In the genomic region with DNA sequence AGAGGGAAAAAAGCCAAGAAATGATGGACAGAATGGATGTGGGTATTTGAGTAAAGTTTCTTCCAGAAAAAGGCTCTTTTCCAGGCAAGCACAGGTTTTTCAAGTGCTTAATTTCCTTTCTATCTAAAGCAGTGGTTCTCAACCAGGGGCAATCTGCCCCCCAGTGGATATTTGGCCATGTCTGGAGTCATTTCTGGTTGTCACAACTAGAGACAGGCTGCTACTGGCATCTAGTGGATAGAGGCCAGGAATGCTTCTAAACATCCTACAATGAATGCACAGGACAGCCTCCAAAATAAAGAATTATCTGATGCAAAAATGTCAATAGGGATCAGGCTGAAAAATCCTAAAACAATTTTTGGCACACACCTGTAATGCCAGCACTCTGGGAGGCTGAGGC, we compare ENCODE assay signal across 11 cellular contexts. TPM values are rescaled to one million over a fixed set of nuclear protein-coding genes. Genes with fewer than 3 reads are reported as not detected.
DNase-seq lines count a peak whose midpoint lies in the region; ATAC-seq and TF ChIP-seq lines count a peak whose summit lies in the region.
"Had no signal": no experiment of that assay in that cellular context is flagged by ENCODE, and none has a peak within 500 bp of the region (broad histone marks: within the 10 kb centered on the region; RNA-seq: fewer than 3 reads in every experiment).

No MANE protein-coding gene starts in this region.

- H3K27ac ChIP-seq in lower lobe of right lung (no peak overlapping the region), trophoblast cell (ENCODE audit: low read depth, low read length) (no peak overlapping the region), mesenchymal stem cell (ENCODE audit: low read length, poor library complexity, severe bottlenecking) (no peak overlapping the region)

- H2AFZ ChIP-seq in trophoblast cell (ENCODE audit: insufficient read depth, low read length, poor library complexity), result no peak overlapping the region
- no peak overlapping the region for H2AFZ ChIP-seq in mesenchymal stem cell (ENCODE audit: low read depth, low read length)

- H3K4me1 ChIP-seq in lower lobe of right lung, result peaks cover 24% of the 10 kb centered on the region
- no peaks in the 10 kb centered on the region for H3K4me1 ChIP-seq in trophoblast cell (ENCODE audit: control insufficient read depth in 1 of 2, insufficient read depth in 2 of 2, low read length in 2 of 2)
- no peaks in the 10 kb centered on the region for H3K4me1 ChIP-seq in mesenchymal stem cell (ENCODE audit: control insufficient read depth, insufficient read depth, low read depth, low read length)

- H3K4me1 Mint-ChIP-seq in activated CD4-positive, alpha-beta T cell treated with anti-CD3 and anti-CD28 coated beads, Interleukin-2, amount 10 ng/mL, durations not matched to agents 24 days and 14 days, result peaks cover 35% of the 10 kb centered on the region
- peaks cover 32% of the 10 kb centered on the region for H3K4me1 Mint-ChIP-seq in T-helper 2 cell treated with Interferon-gamma antibody and Interleukin-4, amounts not matched to agents 5 μg/mL and 100 μg/mL, for 36 hours (ENCODE audit: low read depth)
- H3K4me1 Mint-ChIP-seq: mesothelial cell of epicardium had no signal

- H2BK120ac ChIP-seq in trophoblast cell (ENCODE audit: insufficient read depth, low read length, poor library complexity), result no peak overlapping the region
- no peak overlapping the region for H2BK120ac ChIP-seq in mesenchymal stem cell (ENCODE audit: low read depth, low read length)

- no peaks in the 10 kb centered on the region for H3K27me3 ChIP-seq in lower lobe of right lung (ENCODE audit: low read depth)
- no peaks in the 10 kb centered on the region for H3K27me3 ChIP-seq in trophoblast cell (ENCODE audit: insufficient read depth, low read length)
- no peaks in the 10 kb centered on the region for H3K27me3 ChIP-seq in mesenchymal stem cell (ENCODE audit: control insufficient read depth in 1 of 2, insufficient read depth in 1 of 2, low read length in 2 of 2)
- H3K27me3 ChIP-seq: BLaER1 treated with 17β-estradiol and CSF1 and Interleukin-3, amounts not matched to agents 10 nM and 100 nM had no signal

- no peak overlapping the region for H3K27ac Mint-ChIP-seq in activated CD4-positive, alpha-beta T cell treated with anti-CD3 and anti-CD28 coated beads, Interleukin-2, amount 10 ng/mL, durations not matched to agents 24 days and 14 days
- peak overlapping the region; percentile 49 for H3K27ac Mint-ChIP-seq in T-helper 2 cell treated with Interferon-gamma antibody and Interleukin-4, amounts not matched to agents 5 μg/mL and 100 μg/mL, for 36 hours
- H3K27ac Mint-ChIP-seq: mesothelial cell of epicardium had no signal

- H4K8ac ChIP-seq in trophoblast cell (ENCODE audit: low read depth, low read length) (no peak overlapping the region), mesenchymal stem cell (ENCODE audit: low read length) (no peak overlapping the region)

- H3K14ac ChIP-seq in trophoblast cell (ENCODE audit: low read length), result no peak overlapping the region
- H3K14ac ChIP-seq in mesenchymal stem cell (ENCODE audit: low read length in 2 of 2), result no peak overlapping the region

- H3K79me1 ChIP-seq in trophoblast cell (ENCODE audit: low read length) (no peaks in the 10 kb centered on the region), mesenchymal stem cell (replicated peaks; ENCODE audit: low read length, poor library complexity, severe bottlenecking) (peaks cover 12% of the 10 kb centered on the region)

- H3K4me3 ChIP-seq in Jurkat, Clone E6-1 (ENCODE audit: low read length), result no peak overlapping the region
- H3K4me3 ChIP-seq in lower lobe of right lung (no peak overlapping the region), trophoblast cell (ENCODE audit: low read depth, low read length) (no peak overlapping the region), mesenchymal stem cell (ENCODE audit: insufficient read depth in 1 of 2, low read depth in 1 of 2, low read length in 2 of 2) (no peak overlapping the region)
- H3K4me3 ChIP-seq: BLaER1 treated with 17β-estradiol and CSF1 and Interleukin-3, amounts not matched to agents 10 nM and 100 nM had no signal

- H3K9ac ChIP-seq in trophoblast cell (ENCODE audit: low read length) (no peak overlapping the region), mesenchymal stem cell (ENCODE audit: low read length) (no peak overlapping the region)

- H3K36me3 ChIP-seq in lower lobe of right lung, result peaks cover 97% of the 10 kb centered on the region
- H3K36me3 ChIP-seq in trophoblast cell (ENCODE audit: control insufficient read depth in 1 of 2, insufficient read depth in 2 of 2, low read length in 2 of 2), result peaks cover 11 to 15% of the 10 kb centered on the region in 2 experiments
- H3K36me3 ChIP-seq in mesenchymal stem cell (ENCODE audit: control insufficient read depth in 1 of 2, insufficient read depth in 2 of 2, low read depth in 1 of 2, low read length in 2 of 2), result peaks cover 36 to 94% of the 10 kb centered on the region in 2 experiments

- H3K27me3 Mint-ChIP-seq in activated CD4-positive, alpha-beta T cell treated with anti-CD3 and anti-CD28 coated beads, Interleukin-2, amount 10 ng/mL, durations not matched to agents 24 days and 14 days, result no peaks in the 10 kb centered on the region
- H3K27me3 Mint-ChIP-seq in T-helper 2 cell treated with Interferon-gamma antibody and Interleukin-4, amounts not matched to agents 5 μg/mL and 100 μg/mL, for 36 hours (ENCODE audit: low read depth), result no peaks in the 10 kb centered on the region
- H3K27me3 Mint-ChIP-seq: IgD-negative memory B cell had no signal

- H3K9me3 ChIP-seq in lower lobe of right lung (no peaks in the 10 kb centered on the region), trophoblast cell (ENCODE audit: insufficient read depth, low read depth, low read length) (no peaks in the 10 kb centered on the region), mesenchymal stem cell (ENCODE audit: control insufficient read depth, low read length) (no peaks in the 10 kb centered on the region)
- H3K9me3 ChIP-seq: BLaER1 treated with 17β-estradiol and CSF1 and Interleukin-3, amounts not matched to agents 10 nM and 100 nM had no signal

- no peak overlapping the region for H2BK12ac ChIP-seq in trophoblast cell (ENCODE audit: low read length)
- H2BK12ac ChIP-seq in mesenchymal stem cell (ENCODE audit: low read length in 2 of 2), result no peak overlapping the region

- DNase-seq in activated CD4-positive, alpha-beta T cell treated with anti-CD3 and anti-CD28 coated beads, Interleukin-2, amount 10 ng/mL, durations not matched to agents 24 days and 14 days, result peak; percentile 80
- no peak for DNase-seq in activated CD4-positive, alpha-beta T cell treated with anti-CD3 and anti-CD28 coated beads for 1 hour
- DNase-seq in Jurkat, Clone E6-1 (ENCODE audit: low read depth, low spot score), result peak; percentile 29
- DNase-seq in T-helper 2 cell treated with Interferon-gamma antibody and Interleukin-4, amounts not matched to agents 5 μg/mL and 100 μg/mL, for 36 hours (ENCODE audit: low spot score), result no peak
- DNase-seq in lower lobe of right lung (no peak), trophoblast cell (no peak), A172 (ENCODE audit: low spot score) (no peak), mesenchymal stem cell (no peak)

- no peak overlapping the region for H4K91ac ChIP-seq in trophoblast cell (ENCODE audit: low read depth, low read length)
- H4K91ac ChIP-seq in mesenchymal stem cell (ENCODE audit: low read length), result no peak overlapping the region

- H3K4ac ChIP-seq in trophoblast cell (ENCODE audit: low read depth, low read length) (no peak overlapping the region), mesenchymal stem cell (ENCODE audit: low read depth in 1 of 2, low read length in 2 of 2) (no peak overlapping the region)

- H3K4me3 Mint-ChIP-seq in activated CD4-positive, alpha-beta T cell treated with anti-CD3 and anti-CD28 coated beads, Interleukin-2, amount 10 ng/mL, durations not matched to agents 24 days and 14 days, result no peak overlapping the region
- H3K4me3 Mint-ChIP-seq in T-helper 2 cell treated with Interferon-gamma antibody and Interleukin-4, amounts not matched to agents 5 μg/mL and 100 μg/mL, for 36 hours, result no peak overlapping the region
- H3K4me3 Mint-ChIP-seq: IgD-negative memory B cell, mesothelial cell of epicardium had no signal

- H2AK5ac ChIP-seq in trophoblast cell (ENCODE audit: low read length), result no peak overlapping the region
- no peak overlapping the region for H2AK5ac ChIP-seq in mesenchymal stem cell (ENCODE audit: low read length, severe bottlenecking)

- intact Hi-C loops in activated CD4-positive, alpha-beta T cell treated with anti-CD3 and anti-CD28 coated beads, Interleukin-2, amount 10 ng/mL, durations not matched to agents 24 days and 14 days (cut with micrococcal nuclease), result loop anchor here (2.0 kb wide), 1 partner anchor 43 kb away; a partner anchor contains a TSS
- intact Hi-C loops in lower lobe of right lung (cut with DNase I), result no loop called here

- H2BK5ac ChIP-seq in trophoblast cell (ENCODE audit: low read depth, low read length, poor library complexity), result no peak overlapping the region
- H2BK5ac ChIP-seq in mesenchymal stem cell (ENCODE audit: low read depth, low read length, poor library complexity, severe bottlenecking), result no peak overlapping the region

- peak; percentile 52 for TF ChIP-seq CTCF in lower lobe of right lung (IDR thresholded peaks at IDR 0.05)

- no peaks in the 10 kb centered on the region for H3K79me2 ChIP-seq in trophoblast cell (ENCODE audit: control insufficient read depth, insufficient read depth, low read length, poor library complexity)

- no peaks in the 10 kb centered on the region for H3K9me3 Mint-ChIP-seq in activated CD4-positive, alpha-beta T cell treated with anti-CD3 and anti-CD28 coated beads, Interleukin-2, amount 10 ng/mL, durations not matched to agents 24 days and 14 days
- no peaks in the 10 kb centered on the region for H3K9me3 Mint-ChIP-seq in T-helper 2 cell treated with Interferon-gamma antibody and Interleukin-4, amounts not matched to agents 5 μg/mL and 100 μg/mL, for 36 hours
- H3K9me3 Mint-ChIP-seq: IgD-negative memory B cell, mesothelial cell of epicardium had no signal

- no peak overlapping the region for H4K12ac ChIP-seq in trophoblast cell (ENCODE audit: low read depth, low read length)

- H3K36me3 Mint-ChIP-seq in activated CD4-positive, alpha-beta T cell treated with anti-CD3 and anti-CD28 coated beads, Interleukin-2, amount 10 ng/mL, durations not matched to agents 24 days and 14 days (ENCODE audit: low read depth), result peaks cover 53% of the 10 kb centered on the region
- H3K36me3 Mint-ChIP-seq in T-helper 2 cell treated with Interferon-gamma antibody and Interleukin-4, amounts not matched to agents 5 μg/mL and 100 μg/mL, for 36 hours (ENCODE audit: low read depth), result peaks cover 59% of the 10 kb centered on the region

- no peak overlapping the region for H3K23ac ChIP-seq in trophoblast cell (ENCODE audit: low read length)
- H3K23ac ChIP-seq in mesenchymal stem cell (ENCODE audit: low read length in 2 of 2), result no peak overlapping the region

- H2BK15ac ChIP-seq in mesenchymal stem cell (ENCODE audit: low read depth, poor library complexity, severe bottlenecking), result no peak overlapping the region

- H3K4me2 ChIP-seq in trophoblast cell (ENCODE audit: low read length), result no peak overlapping the region
- no peak overlapping the region for H3K4me2 ChIP-seq in mesenchymal stem cell (ENCODE audit: low read length, poor library complexity, severe bottlenecking)

- no peak overlapping the region for H3K18ac ChIP-seq in trophoblast cell (ENCODE audit: low read length)
- no peak overlapping the region for H3K18ac ChIP-seq in mesenchymal stem cell (ENCODE audit: low read depth in 1 of 2, low read length in 2 of 2)

- no peak for ATAC-seq in lower lobe of right lung

RNA-seq across cellular contexts. Expression of a gene that starts 23.9 kb away (rescaled TPM):
- total RNA-seq in activated CD4-positive, alpha-beta T cell treated with anti-CD3 and anti-CD28 coated beads, Interleukin-2, amount 10 ng/mL, durations not matched to agents 24 days and 14 days, result 36.3 and 39.6 TPM in 2 replicates
- polyA plus RNA-seq in Jurkat, Clone E6-1 (2012; ENCODE audit: insufficient read depth, insufficient read length), result 34.4 TPM
- 51.3 TPM for total RNA-seq in lower lobe of right lung
- 16.7 and 18.1 TPM in 2 replicates for polyA plus RNA-seq in trophoblast cell (2013)
- total RNA-seq in A172 (2014; rRNA removed; shearing (Covaris generic)), result 77.4 and 84.5 TPM in 2 replicates
- 42.5 TPM for polyA plus RNA-seq in mesenchymal stem cell (2013, experiment 1 of 2)
- polyA plus RNA-seq in mesenchymal stem cell (2013, experiment 2 of 2), result 45.2 TPM

RNA-seq across cellular contexts. Expression of a gene that starts 32.8 kb away (rescaled TPM):
- 66.6 and 66.8 TPM in 2 replicates for total RNA-seq in activated CD4-positive, alpha-beta T cell treated with anti-CD3 and anti-CD28 coated beads, Interleukin-2, amount 10 ng/mL, durations not matched to agents 24 days and 14 days
- 58.8 TPM for polyA plus RNA-seq in Jurkat, Clone E6-1 (2012; ENCODE audit: insufficient read depth, insufficient read length)
- total RNA-seq in lower lobe of right lung, result 21.4 TPM
- polyA plus RNA-seq in trophoblast cell (2013), result 38.8 and 38.9 TPM in 2 replicates
- 33.2 and 37.8 TPM in 2 replicates for total RNA-seq in A172 (2014; rRNA removed; shearing (Covaris generic))
- 39.2 TPM for polyA plus RNA-seq in mesenchymal stem cell (2013, experiment 1 of 2)
- polyA plus RNA-seq in mesenchymal stem cell (2013, experiment 2 of 2), result 42.8 TPM

RNA-seq across cellular contexts. Expression of a gene that starts 42.6 kb away (rescaled TPM):
- 79.5 and 80.9 TPM in 2 replicates for total RNA-seq in activated CD4-positive, alpha-beta T cell treated with anti-CD3 and anti-CD28 coated beads, Interleukin-2, amount 10 ng/mL, durations not matched to agents 24 days and 14 days
- 54.4 TPM for polyA plus RNA-seq in Jurkat, Clone E6-1 (2012; ENCODE audit: insufficient read depth, insufficient read length)
- 87.3 TPM for total RNA-seq in lower lobe of right lung
- polyA plus RNA-seq in trophoblast cell (2013), result 35.3 and 36.7 TPM in 2 replicates
- 22.9 and 23.8 TPM in 2 replicates for total RNA-seq in A172 (2014; rRNA removed; shearing (Covaris generic))
- polyA plus RNA-seq in mesenchymal stem cell (2013, experiment 1 of 2), result 26.4 TPM
- 22.4 TPM for polyA plus RNA-seq in mesenchymal stem cell (2013, experiment 2 of 2)

RNA-seq across cellular contexts. Expression of a gene that starts 55.4 kb away (rescaled TPM):
- 0.68 and 0.80 TPM in 2 replicates for total RNA-seq in activated CD4-positive, alpha-beta T cell treated with anti-CD3 and anti-CD28 coated beads, Interleukin-2, amount 10 ng/mL, durations not matched to agents 24 days and 14 days
- polyA plus RNA-seq in Jurkat, Clone E6-1 (2012; ENCODE audit: insufficient read depth, insufficient read length), result 1.6 TPM
- total RNA-seq in lower lobe of right lung, result 212 TPM
- 8.1 and 8.8 TPM in 2 replicates for polyA plus RNA-seq in trophoblast cell (2013)
- total RNA-seq in A172 (2014; rRNA removed; shearing (Covaris generic)), result not detected in 2 replicates
- 3.8 TPM for polyA plus RNA-seq in mesenchymal stem cell (2013, experiment 1 of 2)
- polyA plus RNA-seq in mesenchymal stem cell (2013, experiment 2 of 2), result 3.9 TPM

Comparison
In these comparisons a context has a peak if more than half of its experiments do, and no peak if none do; other contexts are left out.
1. DNase-seq: peak in activated CD4-positive, alpha-beta T cell treated with anti-CD3 and anti-CD28 coated beads, Interleukin-2, amount 10 ng/mL, durations not matched to agents 24 days and 14 days (single experiment) and Jurkat, Clone E6-1 (single experiment); none in activated CD4-positive, alpha-beta T cell treated with anti-CD3 and anti-CD28 coated beads for 1 hour (single experiment), T-helper 2 cell treated with Interferon-gamma antibody and Interleukin-4, amounts not matched to agents 5 μg/mL and 100 μg/mL, for 36 hours (single experiment), lower lobe of right lung (single experiment), trophoblast cell (0 of 2), A172 (single experiment) and mesenchymal stem cell (single experiment).